ENCODE assay signal across 8 cellular contexts in the genomic region with DNA sequence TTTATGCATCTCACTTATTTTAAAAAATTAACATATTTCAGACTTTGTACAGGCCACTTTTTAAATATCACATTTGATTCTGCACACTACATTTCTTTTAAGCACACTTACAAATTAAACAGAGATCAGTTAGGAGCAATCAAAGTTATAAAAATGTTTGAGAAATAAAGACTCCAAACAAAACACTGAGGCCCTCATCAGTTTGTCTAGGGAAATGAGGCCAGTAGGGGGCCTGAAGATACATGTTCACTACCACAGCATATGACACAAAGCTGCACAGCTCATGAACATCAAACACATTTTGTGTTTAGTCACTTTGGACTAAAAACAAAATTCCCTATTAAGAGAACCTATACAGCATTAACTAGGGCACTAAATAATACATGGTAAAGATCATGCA.
A peak's percentile ranks its signal among the peaks of the same experiment; 100 is the strongest.
DNase-seq lines count a peak whose midpoint lies in the region; ATAC-seq and TF ChIP-seq lines count a peak whose summit lies in the region.

No MANE protein-coding gene starts in this region.

- no peaks in the 10 kb centered on the region for H3K27me3 ChIP-seq in cardiac muscle cell
- H3K27me3 ChIP-seq in PC-9 (ENCODE audit: insufficient read depth, low read depth), result no peaks in the 10 kb centered on the region
- H3K27me3 ChIP-seq in gastroesophageal sphincter, result no peaks in the 10 kb centered on the region
- no peaks in the 10 kb centered on the region for H3K27me3 ChIP-seq in vagina

- DNase-seq in cardiac muscle cell (ENCODE audit: low read depth in 1 of 2, low spot score in 1 of 2), result peak; percentile 22 to 79
- DNase-seq in cardiac septum (ENCODE audit: low spot score), result no peak
- no peak for DNase-seq in PC-9
- no peak for DNase-seq in vagina (ENCODE audit: extremely low spot score in 2 of 2)

- H3K9me2 ChIP-seq in PC-9 (ENCODE audit: insufficient read depth), result no peaks in the 10 kb centered on the region

- TF ChIP-seq CTCF in cardiac muscle cell (IDR thresholded peaks at IDR 0.05; ENCODE audit: low read depth, low read length) (peak; percentile 67), PC-9 (conservative IDR thresholded peaks at IDR 0.05) (peak; percentile 59), gastroesophageal sphincter (IDR thresholded peaks at IDR 0.05) (peak; percentile 7 to 55 (median 48)), vagina (IDR thresholded peaks at IDR 0.05) (peak in 2 of 3 experiments; percentile 19 to 41)

- BruUV-seq in PC-9 (replicated peaks; lab: Mats Ljungman, UMichigan), result no TSS peak

- H3K4me2 ChIP-seq in PC-9, result no peak overlapping the region

- TF ChIP-seq POLR2A in gastroesophageal sphincter (IDR thresholded peaks at IDR 0.05) (no peak), vagina (IDR thresholded peaks at IDR 0.05) (no peak)

- intact Hi-C loops in cardiac septum (cut with DNase I) (loop anchor here (2.0 kb wide), 1 partner anchor 195 kb away; no protein-coding TSS in a partner anchor), PC-9 (cut with micrococcal nuclease; ENCODE audit: unreplicated experiment) (no loop called here), vagina (cut with DNase I) (no loop called here)

- CTCF ChIA-PET in PC-9 (lab: Charles Lee), result no interaction called here

- TF ChIP-seq EP300 in gastroesophageal sphincter (IDR thresholded peaks at IDR 0.05), result no peak

- H3K79me2 ChIP-seq in PC-9 (ENCODE audit: low read depth), result no peaks in the 10 kb centered on the region

- H3K4me1 ChIP-seq in cardiac muscle cell (ENCODE audit: low read depth), result no peaks in the 10 kb centered on the region
- no peaks in the 10 kb centered on the region for H3K4me1 ChIP-seq in PC-9 (replicated peaks; ENCODE audit: insufficient read depth)
- peaks cover 0 to 6% (median 3%) of the 10 kb centered on the region in 3 donors for H3K4me1 ChIP-seq in gastroesophageal sphincter
- peaks cover 11% of the 10 kb centered on the region for H3K4me1 ChIP-seq in vagina

- H3F3A ChIP-seq in PC-9 (ENCODE audit: insufficient read depth, low read depth), result no peaks in the 10 kb centered on the region

- no peaks in the 10 kb centered on the region for H4K20me1 ChIP-seq in PC-9 (ENCODE audit: insufficient read depth)

- H3K27ac ChIP-seq in cardiac muscle cell (no peak overlapping the region), PC-9 (no peak overlapping the region), gastroesophageal sphincter (no peak overlapping the region), vagina (no peak overlapping the region)

- ATAC-seq in gastroesophageal sphincter, result no peak
- no peak for ATAC-seq in GM19351 (IDR thresholded peaks at IDR 0.05; ENCODE audit: unreplicated experiment)
- ATAC-seq in HG03520 (IDR thresholded peaks at IDR 0.05; ENCODE audit: unreplicated experiment), result no peak
- ATAC-seq in HG03469 (IDR thresholded peaks at IDR 0.05; ENCODE audit: unreplicated experiment), result no peak

- H3K9me3 ChIP-seq in cardiac muscle cell (ENCODE audit: low read depth) (no peaks in the 10 kb centered on the region), PC-9 (ENCODE audit: insufficient read depth, low read depth) (no peaks in the 10 kb centered on the region), gastroesophageal sphincter (no peaks in the 10 kb centered on the region), vagina (no peaks in the 10 kb centered on the region)

- POLR2A ChIA-PET in PC-9 (lab: Charles Lee; ENCODE audit: unreplicated experiment), result interaction anchor here (0.5 kb wide), 1 partner anchor 316 kb away, joined by 3 read pairs; no protein-coding TSS in a partner anchor

- no peaks in the 10 kb centered on the region for H3K36me3 ChIP-seq in cardiac muscle cell
- H3K36me3 ChIP-seq in PC-9 (ENCODE audit: low read depth), result no peaks in the 10 kb centered on the region
- no peaks in the 10 kb centered on the region for H3K36me3 ChIP-seq in gastroesophageal sphincter
- H3K36me3 ChIP-seq in vagina, result no peaks in the 10 kb centered on the region

- H2AFZ ChIP-seq in PC-9, result no peak overlapping the region

- H3K4me3 ChIP-seq in cardiac muscle cell (no peak overlapping the region), PC-9 (no peak overlapping the region), gastroesophageal sphincter (no peak overlapping the region), vagina (no peak overlapping the region)

Comparison
In these comparisons a context has a peak if more than half of its experiments do, and no peak if none do; other contexts are left out.
1. DNase-seq: peak in cardiac muscle cell (2 of 2); none in cardiac septum (single experiment), PC-9 (0 of 2) and vagina (0 of 2).
2. Peak in every context shown above with its lines, with median percentiles within 50 percentile points of each other: CTCF ChIP-seq.